20 cellular contexts compared by ENCODE assay signal in genomic region chr19:54331626-54332025, GRCh38. TPM values are rescaled to one million over a fixed set of nuclear protein-coding genes. Genes with fewer than 3 reads are reported as not detected.
DNase-seq lines count a peak whose midpoint lies in the region; ATAC-seq and TF ChIP-seq lines count a peak whose summit lies in the region.
"Had no signal": no experiment of that assay in that cellular context is flagged by ENCODE, and none has a peak within 500 bp of the region (broad histone marks: within the 10 kb centered on the region; RNA-seq: fewer than 3 reads in every experiment).

No MANE protein-coding gene starts in this region.

- POLR2A ChIA-PET in activated naive CD8-positive, alpha-beta T cell treated with anti-CD3 and anti-CD28 coated beads, Interleukin-2, amount 10 ng/mL, durations not matched to agents 7 days and 5 days (lab: Charles Lee) = no interaction called here

- no peak for TF ChIP-seq CTCF in lower lobe of right lung (IDR thresholded peaks at IDR 0.05)

- no peak overlapping the region for H3K4me3 ChIP-seq in lower lobe of right lung
- no peak overlapping the region for H3K4me3 ChIP-seq in HAP-1
- H3K4me3 ChIP-seq: A549, GM23248 had no signal

- H3K27ac Mint-ChIP-seq in activated naive CD8-positive, alpha-beta T cell treated with anti-CD3 and anti-CD28 coated beads, Interleukin-2, amount 10 ng/mL, durations not matched to agents 7 days and 5 days = no peak overlapping the region
- H3K27ac Mint-ChIP-seq in activated naive CD8-positive, alpha-beta T cell treated with anti-CD3 and anti-CD28 coated beads for 36 hours = no peak overlapping the region
- H3K27ac Mint-ChIP-seq: CD8-positive, alpha-beta T cell; HFFc6 had no signal

- intact Hi-C loops in lower lobe of right lung (cut with DNase I) = no loop called here
- intact Hi-C loops in sciatic nerve (cut with DNase I) = no loop called here

- ATAC-seq in activated naive CD8-positive, alpha-beta T cell treated with anti-CD3 and anti-CD28 coated beads, Interleukin-2, amount 10 ng/mL, durations not matched to agents 7 days and 5 days (ENCODE audit: low read depth) = no peak
- ATAC-seq in lower lobe of right lung (no peak), sciatic nerve (no peak)
- ATAC-seq: CD8-positive, alpha-beta T cell; HCT116 had no signal

- no peaks in the 10 kb centered on the region for H3K9me3 ChIP-seq in lower lobe of right lung
- H3K9me3 ChIP-seq in HAP-1 = no peaks in the 10 kb centered on the region

- H3K9me3 Mint-ChIP-seq in activated naive CD8-positive, alpha-beta T cell treated with anti-CD3 and anti-CD28 coated beads, Interleukin-2, amount 10 ng/mL, durations not matched to agents 7 days and 5 days = no peaks in the 10 kb centered on the region
- peaks cover 6% of the 10 kb centered on the region for H3K9me3 Mint-ChIP-seq in activated naive CD8-positive, alpha-beta T cell treated with anti-CD3 and anti-CD28 coated beads for 36 hours
- H3K9me3 Mint-ChIP-seq: CD8-positive, alpha-beta T cell; HFFc6 had no signal

- DNase-seq in activated naive CD8-positive, alpha-beta T cell treated with anti-CD3 and anti-CD28 coated beads, Interleukin-2, amount 10 ng/mL, durations not matched to agents 7 days and 5 days = peak; percentile 18
- no peak for DNase-seq in activated naive CD8-positive, alpha-beta T cell treated with anti-CD3 and anti-CD28 coated beads for 36 hours
- DNase-seq in lower lobe of right lung (peak; percentile 14), sciatic nerve (ENCODE audit: low spot score) (peak; percentile 33), kidney glomerular epithelial cell (lab: John Stamatoyannopoulos, UW) (no peak), germinal center (ENCODE audit: low spot score) (no peak), HAP-1 (ENCODE audit: low spot score in 2 of 2) (no peak)
- DNase-seq: AML-193; Calu3; CD8-positive, alpha-beta T cell; DMS79 treated with DMSO at 0.1 percent for 48 hours; GF-D8; GM23248; HFFc6 had no signal

- no peaks in the 10 kb centered on the region for H3K36me3 Mint-ChIP-seq in activated naive CD8-positive, alpha-beta T cell treated with anti-CD3 and anti-CD28 coated beads, Interleukin-2, amount 10 ng/mL, durations not matched to agents 7 days and 5 days
- peaks cover 7% of the 10 kb centered on the region for H3K36me3 Mint-ChIP-seq in activated naive CD8-positive, alpha-beta T cell treated with anti-CD3 and anti-CD28 coated beads for 36 hours
- H3K36me3 Mint-ChIP-seq: CD8-positive, alpha-beta T cell had no signal

- no peaks in the 10 kb centered on the region for H3K36me3 ChIP-seq in lower lobe of right lung
- no peaks in the 10 kb centered on the region for H3K36me3 ChIP-seq in HAP-1 (replicated peaks)

- H3K27ac ChIP-seq in lower lobe of right lung = no peak overlapping the region
- H3K27ac ChIP-seq: 22Rv1, A549, GM23248, HL-60 had no signal

- H3K4me1 ChIP-seq in lower lobe of right lung = no peaks in the 10 kb centered on the region
- H3K4me1 ChIP-seq in HAP-1 = no peaks in the 10 kb centered on the region
- H3K4me1 ChIP-seq: A549 had no signal

- no peak overlapping the region for H3K4me3 Mint-ChIP-seq in activated naive CD8-positive, alpha-beta T cell treated with anti-CD3 and anti-CD28 coated beads, Interleukin-2, amount 10 ng/mL, durations not matched to agents 7 days and 5 days
- H3K4me3 Mint-ChIP-seq in activated naive CD8-positive, alpha-beta T cell treated with anti-CD3 and anti-CD28 coated beads for 36 hours = no peak overlapping the region
- H3K4me3 Mint-ChIP-seq: CD8-positive, alpha-beta T cell; HFFc6 had no signal

- in situ Hi-C loops in HAP-1 (cut with MboI; ENCODE audit: low sequenced_read_pairs) = no loop called here

- H3K27me3 ChIP-seq in lower lobe of right lung (ENCODE audit: low read depth) = no peaks in the 10 kb centered on the region
- no peaks in the 10 kb centered on the region for H3K27me3 ChIP-seq in HAP-1 (ENCODE audit: low read depth)

- peaks cover 5% of the 10 kb centered on the region for H3K27me3 Mint-ChIP-seq in activated naive CD8-positive, alpha-beta T cell treated with anti-CD3 and anti-CD28 coated beads, Interleukin-2, amount 10 ng/mL, durations not matched to agents 7 days and 5 days
- H3K27me3 Mint-ChIP-seq in activated naive CD8-positive, alpha-beta T cell treated with anti-CD3 and anti-CD28 coated beads for 36 hours = no peaks in the 10 kb centered on the region

- peaks cover 12% of the 10 kb centered on the region for H3K4me1 Mint-ChIP-seq in activated naive CD8-positive, alpha-beta T cell treated with anti-CD3 and anti-CD28 coated beads, Interleukin-2, amount 10 ng/mL, durations not matched to agents 7 days and 5 days
- H3K4me1 Mint-ChIP-seq in activated naive CD8-positive, alpha-beta T cell treated with anti-CD3 and anti-CD28 coated beads for 36 hours = peaks cover 16% of the 10 kb centered on the region

RNA-seq across cellular contexts. Expression of gene LILRA4, which starts 7.3 kb away (rescaled TPM):
- not detected for total RNA-seq in activated naive CD8-positive, alpha-beta T cell treated with anti-CD3 and anti-CD28 coated beads, Interleukin-2, amount 10 ng/mL, durations not matched to agents 7 days and 5 days
- under 1 TPM in 1 of 2 experiments, not detected in 1; 0.40 TPM for total RNA-seq in activated naive CD8-positive, alpha-beta T cell treated with anti-CD3 and anti-CD28 coated beads for 36 hours
- 6.6 TPM for total RNA-seq in lower lobe of right lung
- total RNA-seq in sciatic nerve = 2.1 TPM
- total RNA-seq: Calu3; CD8-positive, alpha-beta T cell; GM23248; H4; HFFc6; HT1080 had no signal

RNA-seq across cellular contexts. Expression of gene LILRA5, which starts 18.7 kb away (rescaled TPM):
- total RNA-seq in activated naive CD8-positive, alpha-beta T cell treated with anti-CD3 and anti-CD28 coated beads, Interleukin-2, amount 10 ng/mL, durations not matched to agents 7 days and 5 days = not detected
- total RNA-seq in activated naive CD8-positive, alpha-beta T cell treated with anti-CD3 and anti-CD28 coated beads for 36 hours = not detected
- 21.9 TPM for total RNA-seq in lower lobe of right lung
- total RNA-seq in sciatic nerve = 5.3 TPM
- total RNA-seq: Calu3, GM23248, H4, HFFc6, HT1080 had no signal

RNA-seq across cellular contexts. Expression of gene LAIR1, which starts 33.1 kb away (rescaled TPM):
- 10 to 100 TPM; 75.0 to 79.2 TPM for total RNA-seq in activated naive CD8-positive, alpha-beta T cell treated with anti-CD3 and anti-CD28 coated beads, Interleukin-2, amount 10 ng/mL, durations not matched to agents 7 days and 5 days
- total RNA-seq in activated naive CD8-positive, alpha-beta T cell treated with anti-CD3 and anti-CD28 coated beads for 36 hours = 10 to 100 TPM in 1 of 2 experiments, 1 to 10 TPM in 1; 9.0 to 10.1 TPM
- total RNA-seq in lower lobe of right lung (176 TPM), sciatic nerve (44.7 TPM)
- total RNA-seq: GM23248, HFFc6, HT1080 had no signal

RNA-seq across cellular contexts. Expression of gene LILRB2, which starts 50.7 kb away (rescaled TPM):
- total RNA-seq in activated naive CD8-positive, alpha-beta T cell treated with anti-CD3 and anti-CD28 coated beads, Interleukin-2, amount 10 ng/mL, durations not matched to agents 7 days and 5 days = under 1 TPM; 0.55 to 0.57 TPM
- total RNA-seq in activated naive CD8-positive, alpha-beta T cell treated with anti-CD3 and anti-CD28 coated beads for 36 hours = not detected
- total RNA-seq in lower lobe of right lung (26.1 TPM), sciatic nerve (12.9 TPM)
- total RNA-seq: Calu3, GM23248, H4, HFFc6, HT1080 had no signal

Comparison
In these comparisons a context has a peak if more than half of its experiments do, and no peak if none do; other contexts are left out.
1. DNase-seq: peak in activated naive CD8-positive, alpha-beta T cell treated with anti-CD3 and anti-CD28 coated beads, Interleukin-2, amount 10 ng/mL, durations not matched to agents 7 days and 5 days (single experiment), lower lobe of right lung (single experiment) and sciatic nerve (single experiment); none in activated naive CD8-positive, alpha-beta T cell treated with anti-CD3 and anti-CD28 coated beads for 36 hours (single experiment), kidney glomerular epithelial cell (single experiment), germinal center (single experiment) and HAP-1 (0 of 2).